In genomic region chr6:155142163-155142901, GRCh38 we compare ENCODE assay signal across 11 cellular contexts.
DNase-seq lines count a peak whose midpoint lies in the region; ATAC-seq and TF ChIP-seq lines count a peak whose summit lies in the region.
"Had no signal": no experiment of that assay in that cellular context is flagged by ENCODE, and none has a peak within 500 bp of the region (broad histone marks: within the 10 kb centered on the region; RNA-seq: fewer than 3 reads in every experiment).

No MANE protein-coding gene starts in this region.

- peak overlapping the region; percentile 88 for H3K27ac Mint-ChIP-seq in HFFc6
- peak overlapping the region; percentile 60 for H3K27ac Mint-ChIP-seq in activated CD4-positive, alpha-beta memory T cell treated with anti-CD3 and anti-CD28 coated beads for 36 hours

- TF ChIP-seq EP300 in gastroesophageal sphincter (IDR thresholded peaks at IDR 0.05): no peak

- peaks cover 14% of the 10 kb centered on the region for H3K36me3 Mint-ChIP-seq in HFFc6 (ENCODE audit: low read depth)
- peaks cover 8% of the 10 kb centered on the region for H3K36me3 Mint-ChIP-seq in activated CD4-positive, alpha-beta memory T cell treated with anti-CD3 and anti-CD28 coated beads for 36 hours

- H3K4me3 Mint-ChIP-seq in HFFc6: peak overlapping the region; percentile 88
- no peak overlapping the region for H3K4me3 Mint-ChIP-seq in activated CD4-positive, alpha-beta memory T cell treated with anti-CD3 and anti-CD28 coated beads for 36 hours

- POLR2A ChIA-PET in activated CD4-positive, alpha-beta memory T cell treated with anti-CD3 and anti-CD28 coated beads for 36 hours (lab: Charles Lee): interaction anchor here (0.9 kb wide), 1 partner anchor 29 kb away, joined by 3 read pairs; no protein-coding TSS in a partner anchor

- no peak for ATAC-seq in gastroesophageal sphincter
- no peak for ATAC-seq in GM18520 (IDR thresholded peaks at IDR 0.05; ENCODE audit: unreplicated experiment)

- 37 to 55% methylated on average over 7 to 12 of the region's 12 CpGs for WGBS in gastroesophageal sphincter (ENCODE audit: low coverage in 1 of 2), 2 donors

- H3K4me1 Mint-ChIP-seq in HFFc6 (ENCODE audit: low read depth): peaks cover 48% of the 10 kb centered on the region
- H3K4me1 Mint-ChIP-seq in activated CD4-positive, alpha-beta memory T cell treated with anti-CD3 and anti-CD28 coated beads for 36 hours (ENCODE audit: low read depth): peaks cover 25% of the 10 kb centered on the region

- TF ChIP-seq CTCF in HFFc6 (IDR thresholded peaks at IDR 0.05): no peak
- TF ChIP-seq CTCF in gastroesophageal sphincter (IDR thresholded peaks at IDR 0.05): no peak

- no peaks in the 10 kb centered on the region for H3K27me3 Mint-ChIP-seq in HFFc6 (ENCODE audit: insufficient read depth)
- H3K27me3 Mint-ChIP-seq in activated CD4-positive, alpha-beta memory T cell treated with anti-CD3 and anti-CD28 coated beads for 36 hours: no peaks in the 10 kb centered on the region

- intact Hi-C loops in activated CD4-positive, alpha-beta memory T cell treated with anti-CD3 and anti-CD28 coated beads for 36 hours (cut with micrococcal nuclease): no loop called here

- H3K9me3 Mint-ChIP-seq in HFFc6: no peaks in the 10 kb centered on the region
- H3K9me3 Mint-ChIP-seq in activated CD4-positive, alpha-beta memory T cell treated with anti-CD3 and anti-CD28 coated beads for 36 hours: no peaks in the 10 kb centered on the region

- DNase-seq in HFFc6 (no peak), NCI-H2196 (lab: John Stamatoyannopoulos, UW; ENCODE audit: unreplicated experiment) (no peak), superior temporal gyrus (ENCODE audit: extremely low spot score) (no peak)
- no peak for DNase-seq in activated CD4-positive, alpha-beta memory T cell treated with anti-CD3 and anti-CD28 coated beads for 36 hours
- DNase-seq: esophagus squamous epithelium, midbrain, NCI-H1092, SHP77 had no signal

- H3K4me1 ChIP-seq in gastroesophageal sphincter: peaks cover 0 to 30% (median 9%) of the 10 kb centered on the region in 3 donors

- H3K27ac ChIP-seq in gastroesophageal sphincter: peak overlapping the region in 2 of 4 donors; percentile 52 to 58
- H3K27ac ChIP-seq in skin epidermis: peak overlapping the region in 16 of 21 experiments; percentile 17 to 86 (median 51)

- peaks cover 0 to 6% of the 10 kb centered on the region in 2 donors for H3K36me3 ChIP-seq in gastroesophageal sphincter
- H3K36me3 ChIP-seq: esophagus squamous epithelium had no signal

- no peaks in the 10 kb centered on the region for H3K9me3 ChIP-seq in gastroesophageal sphincter
- H3K9me3 ChIP-seq: esophagus squamous epithelium had no signal

- TF ChIP-seq POLR2A in gastroesophageal sphincter (IDR thresholded peaks at IDR 0.05): no peak

- H3K4me3 ChIP-seq in gastroesophageal sphincter: peak overlapping the region; percentile 22 to 36
- H3K4me3 ChIP-seq in skin epidermis: no peak overlapping the region

- CTCF ChIA-PET in activated CD4-positive, alpha-beta memory T cell treated with anti-CD3 and anti-CD28 coated beads for 36 hours (lab: Charles Lee): no interaction called here

- no peaks in the 10 kb centered on the region for H3K27me3 ChIP-seq in gastroesophageal sphincter
- H3K27me3 ChIP-seq: esophagus squamous epithelium had no signal

Comparison
In these comparisons a context has a peak if more than half of its experiments do, and no peak if none do; other contexts are left out.
1. H3K4me3 ChIP-seq: peak in gastroesophageal sphincter (2 of 2); none in skin epidermis (0 of 7).